ENCODE assay signal across 16 cellular contexts in the genomic region with DNA sequence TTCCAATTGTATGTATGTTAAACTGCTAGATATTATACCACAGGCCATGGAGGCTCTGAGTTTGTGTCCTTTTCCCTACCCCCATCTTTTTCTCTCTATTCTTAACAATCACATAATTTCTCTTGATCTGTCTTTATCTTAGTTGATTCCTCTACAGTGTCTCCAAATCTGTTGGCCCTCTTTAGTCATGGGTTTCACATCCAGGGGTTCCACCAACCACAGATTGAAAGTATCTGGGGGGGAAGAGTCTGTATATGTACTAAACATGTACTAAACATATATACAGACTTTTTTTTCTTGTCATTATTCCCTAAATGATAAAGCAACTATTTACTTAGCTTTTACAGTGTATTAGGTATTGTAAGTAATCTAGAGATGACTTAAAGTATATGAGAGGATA. TPM values are rescaled to one million over a fixed set of nuclear protein-coding genes. Genes with fewer than 3 reads are reported as not detected.
A peak's percentile ranks its signal among the peaks of the same experiment; 100 is the strongest.
DNase-seq lines count a peak whose midpoint lies in the region; ATAC-seq and TF ChIP-seq lines count a peak whose summit lies in the region.
"Had no signal": no experiment of that assay in that cellular context is flagged by ENCODE, and none has a peak within 500 bp of the region (broad histone marks: within the 10 kb centered on the region; RNA-seq: fewer than 3 reads in every experiment).

No MANE protein-coding gene starts in this region.

- no peaks in the 10 kb centered on the region for H3K9me3 Mint-ChIP-seq in activated T-cell treated with anti-CD3 and anti-CD28 coated beads, Interleukin-2, amount 50 U/mL, for 72 hours
- H3K9me3 Mint-ChIP-seq in chondrocyte (ENCODE audit: low read depth) (no peaks in the 10 kb centered on the region), nephron (no peaks in the 10 kb centered on the region)
- no peaks in the 10 kb centered on the region for H3K9me3 Mint-ChIP-seq in stimulated activated effector memory CD8-positive, alpha-beta T cell treated with anti-CD3 and anti-CD28 coated beads, Interleukin-12 subunit alpha, Interleukin-12 subunit beta, amount 100 ng/mL, for 72 hours
- H3K9me3 Mint-ChIP-seq: CD8-positive, alpha-beta T cell; IgD-negative memory B cell had no signal

- H3K4me3 Mint-ChIP-seq in activated T-cell treated with anti-CD3 and anti-CD28 coated beads, Interleukin-2, amount 50 U/mL, for 72 hours = peak overlapping the region in 1 of 2 donors; percentile 1
- H3K4me3 Mint-ChIP-seq in chondrocyte (ENCODE audit: unreplicated experiment) (no peak overlapping the region), nephron (no peak overlapping the region)
- H3K4me3 Mint-ChIP-seq in stimulated activated effector memory CD8-positive, alpha-beta T cell treated with anti-CD3 and anti-CD28 coated beads, Interleukin-12 subunit alpha, Interleukin-12 subunit beta, amount 100 ng/mL, for 72 hours = no peak overlapping the region
- H3K4me3 Mint-ChIP-seq: B cell; CD8-positive, alpha-beta T cell; IgD-negative memory B cell had no signal

- H3K27ac Mint-ChIP-seq in activated T-cell treated with anti-CD3 and anti-CD28 coated beads, Interleukin-2, amount 50 U/mL, for 72 hours = peak overlapping the region; percentile 83
- H3K27ac Mint-ChIP-seq in chondrocyte (ENCODE audit: unreplicated experiment) = peak overlapping the region; percentile 34
- H3K27ac Mint-ChIP-seq in nephron = peak overlapping the region; percentile 9 to 69 (median 33)
- H3K27ac Mint-ChIP-seq in stimulated activated effector memory CD8-positive, alpha-beta T cell treated with anti-CD3 and anti-CD28 coated beads, Interleukin-12 subunit alpha, Interleukin-12 subunit beta, amount 100 ng/mL, for 72 hours = no peak overlapping the region
- H3K27ac Mint-ChIP-seq: B cell; CD8-positive, alpha-beta T cell had no signal

- peaks cover 0 to 10% of the 10 kb centered on the region in 2 donors for H3K36me3 Mint-ChIP-seq in activated T-cell treated with anti-CD3 and anti-CD28 coated beads, Interleukin-2, amount 50 U/mL, for 72 hours (ENCODE audit: insufficient read depth in 2 of 2)
- H3K36me3 Mint-ChIP-seq in chondrocyte (ENCODE audit: low read depth) = peaks cover 2% of the 10 kb centered on the region
- H3K36me3 Mint-ChIP-seq in nephron (ENCODE audit: low read depth) = peaks cover 17% of the 10 kb centered on the region
- peaks cover 25% of the 10 kb centered on the region for H3K36me3 Mint-ChIP-seq in stimulated activated effector memory CD8-positive, alpha-beta T cell treated with anti-CD3 and anti-CD28 coated beads, Interleukin-12 subunit alpha, Interleukin-12 subunit beta, amount 100 ng/mL, for 72 hours

- peaks cover 38% of the 10 kb centered on the region for H3K4me1 Mint-ChIP-seq in activated T-cell treated with anti-CD3 and anti-CD28 coated beads, Interleukin-2, amount 50 U/mL, for 72 hours (ENCODE audit: low read depth)
- H3K4me1 Mint-ChIP-seq in chondrocyte (ENCODE audit: low read depth) = peaks cover 38% of the 10 kb centered on the region
- peaks cover 46% of the 10 kb centered on the region for H3K4me1 Mint-ChIP-seq in nephron
- H3K4me1 Mint-ChIP-seq in stimulated activated effector memory CD8-positive, alpha-beta T cell treated with anti-CD3 and anti-CD28 coated beads, Interleukin-12 subunit alpha, Interleukin-12 subunit beta, amount 100 ng/mL, for 72 hours = peaks cover 51% of the 10 kb centered on the region

- peak in 1 of 2 donors; percentile 33 for ATAC-seq in activated T-cell treated with anti-CD3 and anti-CD28 coated beads, Interleukin-2, amount 50 U/mL, for 72 hours (replicated peaks in 1 of 2)
- peak; percentile 59 for ATAC-seq in stimulated activated effector memory CD8-positive, alpha-beta T cell treated with anti-CD3 and anti-CD28 coated beads, Interleukin-12 subunit alpha, Interleukin-12 subunit beta, amount 100 ng/mL, for 72 hours
- ATAC-seq: CD8-positive, alpha-beta T cell; GM12878; HepG2 had no signal

- H3K27me3 Mint-ChIP-seq in activated T-cell treated with anti-CD3 and anti-CD28 coated beads, Interleukin-2, amount 50 U/mL, for 72 hours (ENCODE audit: low read depth) = no peaks in the 10 kb centered on the region
- H3K27me3 Mint-ChIP-seq in chondrocyte (ENCODE audit: low read depth) = no peaks in the 10 kb centered on the region
- no peaks in the 10 kb centered on the region for H3K27me3 Mint-ChIP-seq in nephron (ENCODE audit: low read depth)
- H3K27me3 Mint-ChIP-seq: B cell, IgD-negative memory B cell had no signal

- TF ChIP-seq CTCF in chondrocyte (IDR thresholded peaks at IDR 0.05) (no peak), nephron (IDR thresholded peaks at IDR 0.05; ENCODE audit: unreplicated experiment in 3 of 3) (no peak)

- DNase-seq in activated T-cell treated with anti-CD3 and anti-CD28 coated beads, Interleukin-2, amount 50 U/mL, for 72 hours = no peak
- no peak for DNase-seq in activated T-cell treated with anti-CD3 and anti-CD28 coated beads for 4 hours
- DNase-seq in chondrocyte (ENCODE audit: low spot score) = no peak
- no peak for DNase-seq in stimulated activated effector memory CD8-positive, alpha-beta T cell treated with anti-CD3 and anti-CD28 coated beads, Interleukin-12 subunit alpha, Interleukin-12 subunit beta, amount 100 ng/mL, for 72 hours (ENCODE audit: low spot score in 2 of 2)
- no peak for DNase-seq in kidney tubule cell (ENCODE audit: low spot score)
- no peak for DNase-seq in GM19240 (ENCODE audit: insufficient read length, low spot score)
- no peak for DNase-seq in 8988T
- DNase-seq: Calu3; CD8-positive, alpha-beta T cell; DMS79 treated with DMSO at 0.1 percent for 48 hours; GM23248 had no signal

RNA-seq across cellular contexts. Expression of gene RAB22A, which starts 20.2 kb away (rescaled TPM):
- total RNA-seq in activated T-cell treated with anti-CD3 and anti-CD28 coated beads, Interleukin-2, amount 50 U/mL, for 72 hours = 10 to 100 TPM; 12.3 to 13.2 TPM
- 25.2 to 29.0 TPM (median 26.4 TPM) in 3 replicates for total RNA-seq in chondrocyte

RNA-seq across cellular contexts. Expression of gene VAPB, which starts 59.3 kb away (rescaled TPM):
- 10 to 100 TPM; 45.8 to 55.3 TPM for total RNA-seq in activated T-cell treated with anti-CD3 and anti-CD28 coated beads, Interleukin-2, amount 50 U/mL, for 72 hours
- 48.2 to 55.3 TPM (median 53.3 TPM) in 3 replicates for total RNA-seq in chondrocyte
